10 cellular contexts compared by ENCODE assay signal in the genomic region with DNA sequence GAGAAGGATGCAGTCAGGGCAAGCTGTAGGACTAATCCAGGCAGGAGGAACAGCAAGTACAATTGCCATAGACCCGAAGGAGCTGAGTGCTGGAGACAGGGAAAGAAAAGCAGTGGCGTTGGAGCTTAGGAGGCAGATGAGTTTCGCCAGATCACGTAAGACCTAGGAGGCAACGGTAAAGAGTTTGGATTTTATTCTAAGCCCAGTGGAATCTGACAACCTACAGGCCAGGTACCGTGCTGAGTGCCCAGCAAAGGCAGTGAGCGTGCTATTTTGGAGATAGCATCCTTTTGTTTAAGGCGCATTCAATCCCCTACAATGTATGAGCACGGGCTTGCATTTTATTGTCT. TPM values are rescaled to one million over a fixed set of nuclear protein-coding genes. Genes with fewer than 3 reads are reported as not detected.
DNase-seq lines count a peak whose midpoint lies in the region; ATAC-seq and TF ChIP-seq lines count a peak whose summit lies in the region.
"Had no signal": no experiment of that assay in that cellular context is flagged by ENCODE, and none has a peak within 500 bp of the region (broad histone marks: within the 10 kb centered on the region; RNA-seq: fewer than 3 reads in every experiment).

No MANE protein-coding gene starts in this region.

- DNase-seq in activated naive CD4-positive, alpha-beta T cell treated with anti-CD3 and anti-CD28 coated beads for 36 hours: no peak
- DNase-seq in activated naive CD4-positive, alpha-beta T cell treated with anti-CD3 and anti-CD28 coated beads, Interleukin-2, amount 50 U/mL, for 16 hours: no peak
- no peak for DNase-seq in astrocyte of the cerebellum (ENCODE audit: low read depth)
- no peak for DNase-seq in left lung
- DNase-seq in transverse colon: no peak
- no peak for DNase-seq in activated CD4-positive, CD25-positive, alpha-beta regulatory T cell (lab: John Stamatoyannopoulos, UW)
- no peak for DNase-seq in heart right ventricle
- DNase-seq: COR-L47; stimulated activated CD4-positive, alpha-beta T cell treated with anti-CD3 and anti-CD28 coated beads, Interleukin-4, amount 100 ng/mL, for 24 hours had no signal

- TF ChIP-seq EP300 in transverse colon (IDR thresholded peaks at IDR 0.05; ENCODE audit: low read depth): no peak

- H3K9me3 ChIP-seq in left lung: no peaks in the 10 kb centered on the region
- no peaks in the 10 kb centered on the region for H3K9me3 ChIP-seq in transverse colon
- no peaks in the 10 kb centered on the region for H3K9me3 ChIP-seq in heart right ventricle

- intact Hi-C loops in activated naive CD4-positive, alpha-beta T cell treated with anti-CD3 and anti-CD28 coated beads for 36 hours (cut with micrococcal nuclease): no loop called here
- intact Hi-C loops in left lung (cut with DNase I) (no loop called here), transverse colon (cut with DNase I; ENCODE audit: low total_unique reads) (no loop called here), heart right ventricle (cut with DNase I) (no loop called here)

- CTCF ChIA-PET in activated naive CD4-positive, alpha-beta T cell treated with anti-CD3 and anti-CD28 coated beads for 36 hours (lab: Charles Lee): interaction anchor here (0.8 kb wide), 1 partner anchor 60 kb away, joined by 3 read pairs; no protein-coding TSS in a partner anchor

- H3K4me1 ChIP-seq in left lung: peaks cover 0 to 20% of the 10 kb centered on the region in 2 donors
- H3K4me1 ChIP-seq in transverse colon: peaks cover 0 to 13% (median 11%) of the 10 kb centered on the region in 4 donors
- H3K4me1 ChIP-seq in heart right ventricle: peaks cover 0 to 18% (median 17%) of the 10 kb centered on the region in 9 donors

- peaks cover 15 to 51% of the 10 kb centered on the region in 2 donors for H3K27me3 ChIP-seq in left lung
- peaks cover 25% of the 10 kb centered on the region for H3K27me3 ChIP-seq in transverse colon
- H3K27me3 ChIP-seq in heart right ventricle: peaks cover 7 to 79% (median 72%) of the 10 kb centered on the region in 7 donors

- H3K36me3 ChIP-seq in left lung: no peaks in the 10 kb centered on the region
- H3K36me3 ChIP-seq in transverse colon: no peaks in the 10 kb centered on the region
- no peaks in the 10 kb centered on the region for H3K36me3 ChIP-seq in heart right ventricle

- H3K4me1 Mint-ChIP-seq in activated naive CD4-positive, alpha-beta T cell treated with anti-CD3 and anti-CD28 coated beads for 36 hours (ENCODE audit: low read depth): no peaks in the 10 kb centered on the region

- 35 to 45% methylated on average over 5 to 9 of the region's 9 CpGs for WGBS in transverse colon (ENCODE audit: low coverage in 1 of 2), 2 donors
- 35 to 41% methylated on average over 9 of the region's 9 CpGs for WGBS in heart right ventricle, 2 donors

- TF ChIP-seq POLR2A in transverse colon (IDR thresholded peaks at IDR 0.05): no peak

- H3K27ac Mint-ChIP-seq in activated naive CD4-positive, alpha-beta T cell treated with anti-CD3 and anti-CD28 coated beads for 36 hours: no peak overlapping the region

- H3K4me3 ChIP-seq in astrocyte of the cerebellum (ENCODE audit: low read depth, low read length): peak overlapping the region; percentile 55
- peak overlapping the region; percentile 58 for H3K4me3 ChIP-seq in left lung
- H3K4me3 ChIP-seq in transverse colon: peak overlapping the region in 3 of 4 donors; percentile 65 to 79 (median 74)
- H3K4me3 ChIP-seq in heart right ventricle: peak overlapping the region in 1 of 10 donors; percentile 38

- in situ Hi-C loops in astrocyte of the cerebellum (cut with HindIII; ENCODE audit: low sequenced_read_pairs) (no loop called here), transverse colon (cut with MboI; ENCODE audit: low pct_ligation_motif_present in 1 of 4, low pct_unique_long_range_greater_than_20kb in 1 of 4, low sequenced_read_pairs in 3 of 4) (no loop called here)

- peak overlapping the region; percentile 46 for H3K4me3 Mint-ChIP-seq in activated naive CD4-positive, alpha-beta T cell treated with anti-CD3 and anti-CD28 coated beads for 36 hours

- TF ChIP-seq CTCF in astrocyte of the cerebellum (IDR thresholded peaks at IDR 0.05; ENCODE audit: low read depth, low read length, missing control alignments) (no peak), left lung (IDR thresholded peaks at IDR 0.05) (no peak), transverse colon (IDR thresholded peaks at IDR 0.05) (no peak), heart right ventricle (IDR thresholded peaks at IDR 0.05) (no peak)

- H3K9me3 Mint-ChIP-seq in activated naive CD4-positive, alpha-beta T cell treated with anti-CD3 and anti-CD28 coated beads for 36 hours: no peaks in the 10 kb centered on the region

- peaks cover 51% of the 10 kb centered on the region for H3K27me3 Mint-ChIP-seq in activated naive CD4-positive, alpha-beta T cell treated with anti-CD3 and anti-CD28 coated beads for 36 hours (ENCODE audit: low read depth)

- H3K27ac ChIP-seq in left lung: peak overlapping the region in 1 of 2 donors; percentile 78
- H3K27ac ChIP-seq in transverse colon: peak overlapping the region; percentile 90 to 96 (median 92)
- no peak overlapping the region for H3K27ac ChIP-seq in heart right ventricle

- H3K36me3 Mint-ChIP-seq in activated naive CD4-positive, alpha-beta T cell treated with anti-CD3 and anti-CD28 coated beads for 36 hours (ENCODE audit: low read depth): no peaks in the 10 kb centered on the region

- ATAC-seq in left lung (no peak), HG02938 (IDR thresholded peaks at IDR 0.05; ENCODE audit: unreplicated experiment) (no peak), heart right ventricle (no peak)

RNA-seq across cellular contexts. Expression of gene USP43, which starts 1.2 kb away (rescaled TPM):
- under 1 TPM; 0.17 to 0.24 TPM for total RNA-seq in activated naive CD4-positive, alpha-beta T cell treated with anti-CD3 and anti-CD28 coated beads for 36 hours
- total RNA-seq in left lung: 1 to 10 TPM; 4.9 to 6.2 TPM
- total RNA-seq in transverse colon: 10 to 100 TPM; 14.9 to 26.9 (median 20.0) TPM
- total RNA-seq in heart right ventricle: not detected
- under 1 TPM; 0.03 to 0.07 TPM for polyA plus RNA-seq in heart right ventricle

Comparison
In these comparisons a context has a peak if more than half of its experiments do, and no peak if none do; other contexts are left out.
1. H3K27ac ChIP-seq: peak in transverse colon (4 of 4); none in heart right ventricle (0 of 10).
2. RNA of gene USP43, which starts 1.2 kb away (total RNA-seq): 14.9 to 26.9 TPM in transverse colon and 4.9 to 6.2 TPM in left lung; 0.17 to 0.24 TPM in activated naive CD4-positive, alpha-beta T cell treated with anti-CD3 and anti-CD28 coated beads for 36 hours and not detected in heart right ventricle; every median in the first group is over 4 times any median in the second.